35 cellular contexts compared by ENCODE assay signal in genomic region chr5:91214571-91214970, GRCh38.
"Had no signal": no experiment of that assay in that cellular context is flagged by ENCODE, and none has a peak within 500 bp of the region (broad histone marks: within the 10 kb centered on the region; RNA-seq: fewer than 3 reads in every experiment).

No MANE protein-coding gene starts in this region.

- H3K27me3 ChIP-seq: MG63 had no signal

- H3K4me2 ChIP-seq: KMS-11 had no signal

- DNase-seq: Karpas-422, Kasumi-1, MG63, MM.1S, MV-4-11, NCI-H1048, NCI-H1092, NCI-H1092 treated with DMSO at 0.1 percent for 48 hours, NCI-H1105, NCI-H1105 treated with DMSO at 0.1 percent for 48 hours, NCI-H1417, NCI-H1417 treated with DMSO at 0.1 percent for 48 hours, NCI-H1436, NCI-H1436 treated with DMSO at 0.1 percent for 48 hours, NCI-H146, NCI-H1694, NCI-H1694 treated with DMSO at 0.1 percent for 48 hours, NCI-H187, NCI-H187 treated with DMSO at 0.1 percent for 48 hours, NCI-H1930, NCI-H2029, NCI-H2029 treated with DMSO at 0.1 percent for 48 hours, NCI-H2081, NCI-H2081 treated with DMSO at 0.1 percent for 48 hours, NCI-H2107, NCI-H2171, NCI-H2171 treated with DMSO at 0.1 percent for 48 hours, NCI-H2227 treated with DMSO at 0.1 percent for 48 hours, NCI-H226, NCI-H345, NCI-H446, NCI-H446 treated with DMSO at 0.1 percent for 48 hours, NCI-H510A, NCI-H510A treated with DMSO at 0.1 percent for 48 hours had no signal

- H3K27ac ChIP-seq: KMS-11 had no signal

- H3K36me3 ChIP-seq: MG63 had no signal

- H3K9ac ChIP-seq: KMS-11 had no signal

- H3K9me3 ChIP-seq: MG63 had no signal

- H3K4me3 ChIP-seq: MG63 had no signal
